In genomic region chr1:109763646-109764415, GRCh38 we compare ENCODE assay signal across 12 cellular contexts. TPM values are rescaled to one million over a fixed set of nuclear protein-coding genes. Genes with fewer than 3 reads are reported as not detected.
A peak's percentile ranks its signal among the peaks of the same experiment; 100 is the strongest.
DNase-seq lines count a peak whose midpoint lies in the region; ATAC-seq and TF ChIP-seq lines count a peak whose summit lies in the region.
"Had no signal": no experiment of that assay in that cellular context is flagged by ENCODE, and none has a peak within 500 bp of the region (broad histone marks: within the 10 kb centered on the region; RNA-seq: fewer than 3 reads in every experiment).

EPS8L3 (minus strand) TSS chr1:109763923; CDS start chr1:109761749, 2,174 bp downstream.

- H3K4me1 ChIP-seq in BE2C, result peaks cover 14% of the 10 kb centered on the region
- peaks cover 12% of the 10 kb centered on the region for H3K4me1 ChIP-seq in IMR-90 (ENCODE audit: control insufficient read depth, insufficient read depth, low read length)
- H3K4me1 ChIP-seq in neuronal stem cell (ENCODE audit: control insufficient read depth in 2 of 2, insufficient read depth in 1 of 2, low read depth in 1 of 2, low read length in 2 of 2), result peaks cover 0 to 7% of the 10 kb centered on the region in 2 donors

- no peak for TF ChIP-seq RAD21 in IMR-90 (IDR thresholded peaks at IDR 0.05; ENCODE audit: low read length)

- intact Hi-C loops in IMR-90 (cut with micrococcal nuclease), result no loop called here
- intact Hi-C loops in activated CD8-positive, alpha-beta T cell treated with anti-CD3 and anti-CD28 coated beads for 36 hours (cut with micrococcal nuclease), result no loop called here

- H3K23ac ChIP-seq in IMR-90 (ENCODE audit: low read depth, low read length), result peak within 1 kb of the TSS; percentile 48; the same call in 1 of the 2 replicates
- H3K23ac ChIP-seq in neuronal stem cell (ENCODE audit: low read depth, low read length, poor library complexity), result peak within 1 kb of the TSS; percentile 21

- H3K36me3 Mint-ChIP-seq in glutamatergic neuron (ENCODE audit: unreplicated experiment), result no peaks in the 10 kb centered on the region
- H3K36me3 Mint-ChIP-seq in activated CD8-positive, alpha-beta T cell treated with anti-CD3 and anti-CD28 coated beads for 36 hours (ENCODE audit: low read depth), result no peaks in the 10 kb centered on the region
- H3K36me3 Mint-ChIP-seq: stimulated activated memory B cell treated with anti-CD40 and anti-IgM and Interleukin-4, amounts not matched to agents 10 μg/mL and 1 μg/mL and 100 μg/mL, for 72 hours had no signal

- H3K27me3 ChIP-seq in BE2C, result no peaks in the 10 kb centered on the region
- no peaks in the 10 kb centered on the region for H3K27me3 ChIP-seq in IMR-90 (ENCODE audit: control insufficient read depth, insufficient read depth, low read length)
- peaks cover 0 to 40% (median 0%) of the 10 kb centered on the region in 3 experiments for H3K27me3 ChIP-seq in neuronal stem cell (ENCODE audit: control insufficient read depth in 3 of 3, insufficient read depth in 3 of 3, low read depth in 1 of 3, low read length in 3 of 3)

- peak within 1 kb of the TSS; percentile 94 for H3K14ac ChIP-seq in IMR-90 (replicated peaks; ENCODE audit: low read depth, low read length)
- H3K14ac ChIP-seq in neuronal stem cell (ENCODE audit: low read length), result peak within 1 kb of the TSS; percentile 64

- peaks cover 20% of the 10 kb centered on the region for H3K9me1 ChIP-seq in IMR-90 (ENCODE audit: insufficient read depth, low read length)

- H4K91ac ChIP-seq in IMR-90 (ENCODE audit: insufficient read depth, low read depth, low read length), result peak within 1 kb of the TSS; percentile 97
- peak within 1 kb of the TSS; percentile 82 for H4K91ac ChIP-seq in neuronal stem cell (ENCODE audit: low read depth, low read length, poor library complexity)

- no peaks in the 10 kb centered on the region for H3K9me3 Mint-ChIP-seq in glutamatergic neuron (ENCODE audit: unreplicated experiment)
- H3K9me3 Mint-ChIP-seq in activated CD8-positive, alpha-beta T cell treated with anti-CD3 and anti-CD28 coated beads for 36 hours, result no peaks in the 10 kb centered on the region
- H3K9me3 Mint-ChIP-seq: stimulated activated memory B cell treated with anti-CD40 and anti-IgM and Interleukin-4, amounts not matched to agents 10 μg/mL and 1 μg/mL and 100 μg/mL, for 72 hours had no signal

- peak within 1 kb of the TSS; percentile 48 for H2AK9ac ChIP-seq in IMR-90 (replicated peaks; ENCODE audit: low read depth, low read length, poor library complexity)

- H3K4me1 Mint-ChIP-seq in glutamatergic neuron (ENCODE audit: low read depth, unreplicated experiment), result no peaks in the 10 kb centered on the region
- H3K4me1 Mint-ChIP-seq in activated CD8-positive, alpha-beta T cell treated with anti-CD3 and anti-CD28 coated beads for 36 hours (ENCODE audit: low read depth), result no peaks in the 10 kb centered on the region

- peak within 1 kb of the TSS; percentile 98 for H2BK15ac ChIP-seq in IMR-90 (ENCODE audit: low read depth, low read length)
- no peak within 1 kb of the TSS for H2BK15ac ChIP-seq in neuronal stem cell (ENCODE audit: low read length)

- BruUV-seq in IMR-90 (replicated peaks; lab: Mats Ljungman, UMichigan), result no TSS peak

- no peak within 1 kb of the TSS for H2BK12ac ChIP-seq in neuronal stem cell (ENCODE audit: low read length)

- H2AK5ac ChIP-seq in IMR-90 (ENCODE audit: low read depth, low read length) (peak within 1 kb of the TSS; percentile 99), neuronal stem cell (ENCODE audit: low read depth, low read length) (peak within 1 kb of the TSS; percentile 73)

- no peak within 1 kb of the TSS for H3K27ac Mint-ChIP-seq in glutamatergic neuron (ENCODE audit: unreplicated experiment)
- H3K27ac Mint-ChIP-seq in activated CD8-positive, alpha-beta T cell treated with anti-CD3 and anti-CD28 coated beads for 36 hours, result no peak within 1 kb of the TSS
- H3K27ac Mint-ChIP-seq: stimulated activated memory B cell treated with anti-CD40 and anti-IgM and Interleukin-4, amounts not matched to agents 10 μg/mL and 1 μg/mL and 100 μg/mL, for 72 hours had no signal

- H2BK120ac ChIP-seq in IMR-90 (ENCODE audit: low read depth, low read length) (peak within 1 kb of the TSS; percentile 94), neuronal stem cell (ENCODE audit: low read depth, low read length) (no peak within 1 kb of the TSS)

- H3K4ac ChIP-seq in IMR-90 (ENCODE audit: low read depth, low read length) (peak within 1 kb of the TSS; percentile 88), neuronal stem cell (ENCODE audit: low read length) (no peak within 1 kb of the TSS)

- H3K56ac ChIP-seq in IMR-90 (ENCODE audit: extremely low read depth, insufficient read depth, low read length), result 0 out of 2 replicates have a peak within 1 kb of the TSS, but pooled peaks have one; percentile 7

- 100% methylated on average over 6 of the region's 11 CpGs; no CpG with 5 or more reads in 1 of the 2 experiments for WGBS in IMR-90 (ENCODE audit: extremely low coverage in 2 of 2, insufficient read length in 1 of 2), 2 experiments
- WGBS in neuronal stem cell (ENCODE audit: extremely low coverage in 2 of 2, insufficient read length in 2 of 2, insufficient replicate concordance in 1 of 2), 2 donors, result no CpG with 5 or more reads among the region's 11 CpGs

- CTCF ChIA-PET in IMR-90 (lab: Yijun Ruan, JAX), result no interaction called here
- CTCF ChIA-PET in activated CD8-positive, alpha-beta T cell treated with anti-CD3 and anti-CD28 coated beads for 36 hours (lab: Charles Lee), result interaction anchor here (1.7 kb wide), 1 partner anchor 13 kb away, joined by 6 read pairs; no protein-coding TSS in a partner anchor

- H3K9ac ChIP-seq in IMR-90 (ENCODE audit: low read depth, low read length) (peak within 1 kb of the TSS; percentile 38; the same call in 1 of the 2 replicates), neuronal stem cell (ENCODE audit: low read depth, low read length, poor library complexity) (peak within 1 kb of the TSS; percentile 13)

- no peak within 1 kb of the TSS for H3K4me3 Mint-ChIP-seq in glutamatergic neuron (ENCODE audit: unreplicated experiment)
- H3K4me3 Mint-ChIP-seq in activated CD8-positive, alpha-beta T cell treated with anti-CD3 and anti-CD28 coated beads for 36 hours, result no peak within 1 kb of the TSS
- H3K4me3 Mint-ChIP-seq: stimulated activated memory B cell treated with anti-CD40 and anti-IgM and Interleukin-4, amounts not matched to agents 10 μg/mL and 1 μg/mL and 100 μg/mL, for 72 hours had no signal

- no peaks in the 10 kb centered on the region for H3K9me3 ChIP-seq in BE2C
- H3K9me3 ChIP-seq in IMR-90 (ENCODE audit: control insufficient read depth, insufficient read depth, low read length), result no peaks in the 10 kb centered on the region
- no peaks in the 10 kb centered on the region for H3K9me3 ChIP-seq in neuronal stem cell (replicated peaks in 1 of 2; ENCODE audit: control insufficient read depth in 2 of 2, insufficient read depth in 1 of 2, low read depth in 1 of 2, low read length in 2 of 2)

- H3K27ac ChIP-seq in IMR-90 (ENCODE audit: insufficient read depth, low read length) (peak within 1 kb of the TSS; percentile 90), neuronal stem cell (replicated peaks; ENCODE audit: low read length) (no peak within 1 kb of the TSS)

- H2BK5ac ChIP-seq in IMR-90 (ENCODE audit: low read depth, low read length, poor library complexity, severe bottlenecking) (peak within 1 kb of the TSS; percentile 89), neuronal stem cell (ENCODE audit: low read length) (no peak within 1 kb of the TSS)

- peak within 1 kb of the TSS; percentile 96 for H4K8ac ChIP-seq in IMR-90 (ENCODE audit: low read depth in 2 of 2, low read length in 2 of 2)
- H4K8ac ChIP-seq in neuronal stem cell (ENCODE audit: low read depth, low read length), result no peak within 1 kb of the TSS

- no peak within 1 kb of the TSS for H3K4me3 ChIP-seq in BE2C (ENCODE audit: low read depth, low read length)
- no peak within 1 kb of the TSS for H3K4me3 ChIP-seq in IMR-90 (ENCODE audit: insufficient read depth, low read depth, low read length)
- H3K4me3 ChIP-seq in neuronal stem cell (ENCODE audit: low read length in 2 of 2), result no peak within 1 kb of the TSS

- H4K20me1 ChIP-seq in IMR-90 (ENCODE audit: insufficient read depth, low read length), result no peaks in the 10 kb centered on the region

- H3K18ac ChIP-seq in IMR-90 (ENCODE audit: low read depth, low read length), result peak within 1 kb of the TSS; percentile 96
- H3K18ac ChIP-seq in neuronal stem cell (ENCODE audit: low read length), result peak within 1 kb of the TSS; percentile 46

- in situ Hi-C loops in IMR-90 (cut with MboI; ENCODE audit: low sequenced_read_pairs), result no loop called here

- DNase-seq in BE2C (peak; percentile 12), IMR-90 (no peak), glutamatergic neuron (peak; percentile 10), neuronal stem cell (ENCODE audit: low spot score) (no peak), NCI-H748 (lab: John Stamatoyannopoulos, UW; ENCODE audit: unreplicated experiment) (no peak), A172 (ENCODE audit: low spot score) (no peak), GM19240 (ENCODE audit: insufficient read length, low spot score) (no peak)
- DNase-seq in activated CD8-positive, alpha-beta T cell treated with anti-CD3 and anti-CD28 coated beads for 36 hours, result no peak
- DNase-seq: COR-L47, NCI-H1105 treated with DMSO at 0.1 percent for 48 hours had no signal

- no peaks in the 10 kb centered on the region for H3K36me3 ChIP-seq in BE2C
- H3K36me3 ChIP-seq in IMR-90 (ENCODE audit: control insufficient read depth, insufficient read depth, low read length), result no peaks in the 10 kb centered on the region
- H3K36me3 ChIP-seq in neuronal stem cell (replicated peaks in 1 of 2; ENCODE audit: control insufficient read depth in 2 of 2, insufficient read depth in 2 of 2, low read length in 2 of 2), result no peaks in the 10 kb centered on the region

- TF ChIP-seq POLR2A in IMR-90 (IDR thresholded peaks at IDR 0.05; ENCODE audit: low read depth, low read length), result no peak

- no peak for ATAC-seq in IMR-90 (ENCODE audit: low read depth)
- no peak for ATAC-seq in activated CD8-positive, alpha-beta T cell treated with anti-CD3 and anti-CD28 coated beads for 36 hours
- ATAC-seq: stimulated activated memory B cell treated with anti-CD40 and anti-IgM and Interleukin-4, amounts not matched to agents 10 μg/mL and 1 μg/mL and 100 μg/mL, for 72 hours had no signal

- peak within 1 kb of the TSS; percentile 91 for H2BK20ac ChIP-seq in IMR-90 (ENCODE audit: low read depth, low read length)

- dilution Hi-C loops in IMR-90 (cut with HindIII; ENCODE audit: low sequenced_read_pairs, unreplicated experiment), result no loop called here

- H3K79me1 ChIP-seq in IMR-90 (ENCODE audit: low read depth in 1 of 2, low read length in 2 of 2) (no peaks in the 10 kb centered on the region), neuronal stem cell (ENCODE audit: low read depth, low read length) (no peaks in the 10 kb centered on the region)

- peak within 1 kb of the TSS; percentile 97 for H4K5ac ChIP-seq in IMR-90 (ENCODE audit: low read depth, low read length)

- peak within 1 kb of the TSS; percentile 75 for H2AFZ ChIP-seq in IMR-90 (replicated peaks; ENCODE audit: low read length, poor library complexity)
- no peak within 1 kb of the TSS for H2AFZ ChIP-seq in neuronal stem cell (ENCODE audit: low read length)

- TF ChIP-seq CTCF in BE2C (IDR thresholded peaks at IDR 0.05; ENCODE audit: low read depth, low read length) (no peak), IMR-90 (conservative IDR thresholded peaks at IDR 0.05; ENCODE audit: low read depth, low read length) (no peak), glutamatergic neuron (IDR thresholded peaks at IDR 0.05; ENCODE audit: partially characterized antibody, unreplicated experiment) (no peak)
- no peak for TF ChIP-seq CTCF in activated CD8-positive, alpha-beta T cell treated with anti-CD3 and anti-CD28 coated beads for 36 hours (IDR thresholded peaks at IDR 0.05)

- H3K27me3 Mint-ChIP-seq in glutamatergic neuron (ENCODE audit: unreplicated experiment), result peaks cover 5% of the 10 kb centered on the region
- H3K27me3 Mint-ChIP-seq in activated CD8-positive, alpha-beta T cell treated with anti-CD3 and anti-CD28 coated beads for 36 hours, result no peaks in the 10 kb centered on the region

- POLR2A ChIA-PET in IMR-90 (lab: Charles Lee; ENCODE audit: unreplicated experiment), result no interaction called here
- POLR2A ChIA-PET in activated CD8-positive, alpha-beta T cell treated with anti-CD3 and anti-CD28 coated beads for 36 hours (lab: Charles Lee), result no interaction called here

- H3K4me2 ChIP-seq in IMR-90 (ENCODE audit: low read depth, low read length) (no peak within 1 kb of the TSS), neuronal stem cell (ENCODE audit: insufficient read depth, low read length, poor library complexity, severe bottlenecking) (no peak within 1 kb of the TSS)

RNA-seq across cellular contexts. Expression of gene EPS8L3, which starts in this region (rescaled TPM):
- polyA plus RNA-seq in BE2C (2012; ENCODE audit: insufficient read depth, insufficient read length, low read depth), result 0.29 TPM
- not detected in 2 replicates for total RNA-seq in IMR-90 (2012; rRNA removed)
- not detected in 2 replicates for polyA plus RNA-seq in IMR-90 (2012; rRNA removed)
- 0.11 TPM in 1 of 2 replicates, not detected in the other for polyA plus RNA-seq in IMR-90 (2012; cell fraction: cytosol; rRNA removed)
- not detected in 2 replicates for polyA plus RNA-seq in IMR-90 (2012; cell fraction: nucleus; rRNA removed; ENCODE audit: low replicate concordance)
- total RNA-seq in glutamatergic neuron (ENCODE audit: unreplicated experiment), result not detected
- not detected for polyA plus RNA-seq in neuronal stem cell (2013, experiment 1 of 2)
- 0.03 TPM for polyA plus RNA-seq in neuronal stem cell (2013, experiment 2 of 2)
- not detected in 2 replicates for total RNA-seq in A172 (2014; rRNA removed; shearing (Covaris generic))
- total RNA-seq in activated CD8-positive, alpha-beta T cell treated with anti-CD3 and anti-CD28 coated beads for 36 hours, result not detected
- total RNA-seq: dermis blood vessel endothelial cell had no signal

Comparison
In these comparisons a context has a peak if more than half of its experiments do, and no peak if none do; other contexts are left out.
1. Peak in DNase-seq in glutamatergic neuron; RNA of the gene not detected or under 1 TPM.